11 cellular contexts compared by ENCODE assay signal in the genomic region with DNA sequence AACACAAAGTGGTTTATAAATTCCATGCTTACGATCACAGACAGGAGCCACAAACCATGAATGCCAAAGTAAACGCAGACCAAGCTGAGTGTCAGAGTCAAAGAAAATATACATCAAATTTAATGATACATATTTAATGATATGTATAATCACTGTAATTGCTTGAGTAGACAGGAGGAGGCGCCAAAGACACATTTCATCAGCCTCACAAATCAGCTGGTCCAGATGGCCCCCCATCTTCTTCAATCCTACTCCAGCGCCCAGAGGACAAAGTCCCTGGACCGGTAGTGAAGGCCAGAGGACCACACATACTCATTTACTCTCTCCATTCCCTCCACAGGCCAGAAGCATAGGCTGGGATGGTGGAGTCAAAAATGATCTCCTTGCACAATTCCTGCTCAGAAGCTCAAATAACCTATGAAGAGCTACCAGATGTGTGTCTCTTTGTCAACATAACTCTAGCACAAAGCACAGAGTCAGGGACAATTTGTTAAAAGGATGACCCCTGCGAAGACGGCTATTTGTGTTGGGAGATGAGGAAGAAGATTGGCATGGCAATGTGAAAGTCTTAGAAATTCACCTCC.
DNase-seq lines count a peak whose midpoint lies in the region; ATAC-seq, FAIRE-seq and TF ChIP-seq lines count a peak whose summit lies in the region.
"Had no signal": no experiment of that assay in that cellular context is flagged by ENCODE, and none has a peak within 500 bp of the region (broad histone marks: within the 10 kb centered on the region; RNA-seq: fewer than 3 reads in every experiment).

No MANE protein-coding gene starts in this region.

- H3K9ac ChIP-seq in KMS-11, result no peak overlapping the region

- H3K36me3 Mint-ChIP-seq in nephron (ENCODE audit: low read depth), result peaks cover 8% of the 10 kb centered on the region

- no peaks in the 10 kb centered on the region for H3K27me3 Mint-ChIP-seq in nephron (ENCODE audit: low read depth)

- FAIRE-seq in bronchial epithelial cell (lab: Jason Lieb, UNC), result no peak
- FAIRE-seq: A204.1 had no signal

- peaks cover 38% of the 10 kb centered on the region for H3K4me1 Mint-ChIP-seq in nephron

- H3K4me3 ChIP-seq in KMS-11 (IDR thresholded peaks at IDR 0.05; ENCODE audit: insufficient read depth, low read depth, low read length), result no peak overlapping the region
- H3K4me3 ChIP-seq in bronchial epithelial cell (ENCODE audit: low read depth, low read length), result no peak overlapping the region
- H3K4me3 ChIP-seq: skin epidermis, thyroid gland had no signal

- no peak overlapping the region for H3K4me3 Mint-ChIP-seq in nephron

- H3K27me3 ChIP-seq in KMS-11 (ENCODE audit: insufficient read depth, low read depth) (no peaks in the 10 kb centered on the region), bronchial epithelial cell (ENCODE audit: control insufficient read depth, insufficient read depth, low read length) (no peaks in the 10 kb centered on the region)
- H3K27me3 ChIP-seq: thyroid gland had no signal

- no peaks in the 10 kb centered on the region for H3K9me3 Mint-ChIP-seq in nephron

- no peak overlapping the region for H3K27ac ChIP-seq in KMS-11
- H3K27ac ChIP-seq: thyroid gland had no signal

- no peaks in the 10 kb centered on the region for H4K20me1 ChIP-seq in KMS-11 (ENCODE audit: insufficient read depth)

- no peak overlapping the region for H2AFZ ChIP-seq in KMS-11 (ENCODE audit: low read depth)

- H3K36me3 ChIP-seq in KMS-11 (ENCODE audit: insufficient read depth) (no peaks in the 10 kb centered on the region), bronchial epithelial cell (ENCODE audit: control insufficient read depth, insufficient read depth, low read length) (no peaks in the 10 kb centered on the region)
- H3K36me3 ChIP-seq: thyroid gland had no signal

- DNase-seq in DMS 273 (lab: John Stamatoyannopoulos, UW; ENCODE audit: unreplicated experiment), result peak; percentile 49
- no peak for DNase-seq in DMS 273 treated with DMSO at 0.1 percent for 48 hours (lab: John Stamatoyannopoulos, UW)
- DNase-seq in bronchial epithelial cell (ENCODE audit: low read depth), result no peak
- no peak for DNase-seq in NCI-H1417 (lab: John Stamatoyannopoulos, UW)
- DNase-seq: thyroid gland had no signal

- ATAC-seq in GM19351 (IDR thresholded peaks at IDR 0.05; ENCODE audit: unreplicated experiment) (no peak), HG03175 (IDR thresholded peaks at IDR 0.05; ENCODE audit: unreplicated experiment) (no peak)

- H3K4me2 ChIP-seq in KMS-11, result no peak overlapping the region

- TF ChIP-seq CTCF in KMS-11 (conservative IDR thresholded peaks at IDR 0.05; ENCODE audit: low read depth, low read length), result peak; percentile 69
- peak; percentile 15 for TF ChIP-seq CTCF in bronchial epithelial cell (IDR thresholded peaks at IDR 0.05; ENCODE audit: insufficient read depth, low read length, severe bottlenecking)
- peak in 2 of 3 experiments; percentile 20 to 45 for TF ChIP-seq CTCF in nephron (IDR thresholded peaks at IDR 0.05; ENCODE audit: unreplicated experiment in 3 of 3)

- H3K4me1 ChIP-seq in KMS-11 (ENCODE audit: low read depth, poor library complexity, severe bottlenecking), result peaks cover 26% of the 10 kb centered on the region

- H3K27ac Mint-ChIP-seq in nephron, result peak overlapping the region in 1 of 3 experiments; percentile 53

- H3K79me2 ChIP-seq in KMS-11 (ENCODE audit: insufficient read depth, low read depth), result no peaks in the 10 kb centered on the region

Comparison
In these comparisons a context has a peak if more than half of its experiments do, and no peak if none do; other contexts are left out.
1. CTCF ChIP-seq: peak in every context shown above with its lines; median percentile 69 in KMS-11; 32 in nephron; 15 in bronchial epithelial cell.